12 cellular contexts compared by ENCODE assay signal in genomic region chr3:41418961-41419691, GRCh38.
A peak's percentile ranks its signal among the peaks of the same experiment; 100 is the strongest.
DNase-seq lines count a peak whose midpoint lies in the region; ATAC-seq, FAIRE-seq and TF ChIP-seq lines count a peak whose summit lies in the region.
"Had no signal": no experiment of that assay in that cellular context is flagged by ENCODE, and none has a peak within 500 bp of the region (broad histone marks: within the 10 kb centered on the region; RNA-seq: fewer than 3 reads in every experiment).

No MANE protein-coding gene starts in this region.

- no peaks in the 10 kb centered on the region for H4K20me1 ChIP-seq in endothelial cell of umbilical vein (replicated peaks; ENCODE audit: control insufficient read depth, extremely low read depth, insufficient read depth, low read length)

- H3K79me2 ChIP-seq in endothelial cell of umbilical vein (ENCODE audit: control insufficient read depth, insufficient read depth, low read length) = no peaks in the 10 kb centered on the region

- POLR2A ChIA-PET in MCF 10A (lab: Yijun Ruan, JAX) (interaction anchor here (0.7 kb wide), 1 partner anchor 1780 kb away, joined by 3 read pairs; no protein-coding TSS in a partner anchor), endothelial cell of umbilical vein (lab: Charles Lee) (no interaction called here)

- CTCF ChIA-PET in MCF 10A (lab: Yijun Ruan, JAX) = interaction anchor here (0.6 kb wide), 1 partner anchor 174 kb away, joined by 5 read pairs; no protein-coding TSS in a partner anchor
- CTCF ChIA-PET in endothelial cell of umbilical vein (lab: Charles Lee) = no interaction called here

- dilution Hi-C loops in endothelial cell of umbilical vein (cut with MboI; ENCODE audit: extremely low pct_ligation_motif_present, low sequenced_read_pairs) = no loop called here

- no peak overlapping the region for H3K4me2 ChIP-seq in endothelial cell of umbilical vein (ENCODE audit: insufficient read depth, low read length)

- peak; percentile 98 for ATAC-seq in stimulated activated naive CD8-positive, alpha-beta T cell treated with anti-CD3 and anti-CD28 coated beads, Interleukin-15, Interleukin-2, amounts not matched to agents 100 U/mL and 50 U/mL, for 24 hours
- ATAC-seq in omental fat pad (ENCODE audit: low FRiP score) (no peak), body of pancreas (no peak)

- no peak overlapping the region for H3K4me3 Mint-ChIP-seq in MCF 10A (ENCODE audit: unreplicated experiment)
- H3K4me3 Mint-ChIP-seq: neural crest cell had no signal

- no peak for FAIRE-seq in endothelial cell of umbilical vein (lab: Jason Lieb, UNC)

- no peaks in the 10 kb centered on the region for H3K9me3 Mint-ChIP-seq in MCF 10A (ENCODE audit: unreplicated experiment)
- H3K9me3 Mint-ChIP-seq: neural crest cell had no signal

- H3K9me1 ChIP-seq in endothelial cell of umbilical vein (replicated peaks; ENCODE audit: control insufficient read depth, extremely low read depth, insufficient read depth, low read length) = no peaks in the 10 kb centered on the region

- no peak for TF ChIP-seq CTCF in MCF 10A (IDR thresholded peaks at IDR 0.05; ENCODE audit: unreplicated experiment)
- no peak for TF ChIP-seq CTCF in breast epithelium (IDR thresholded peaks at IDR 0.05)
- TF ChIP-seq CTCF in endothelial cell of umbilical vein (IDR thresholded peaks at IDR 0.05; ENCODE audit: extremely low read depth in 1 of 2, insufficient read depth in 1 of 2, low read depth in 1 of 2, low read length in 2 of 2) = no peak
- no peak for TF ChIP-seq CTCF in omental fat pad (IDR thresholded peaks at IDR 0.05)
- no peak for TF ChIP-seq CTCF in body of pancreas (IDR thresholded peaks at IDR 0.05)

- H3K4me1 Mint-ChIP-seq in MCF 10A (ENCODE audit: insufficient read depth, unreplicated experiment) = peaks cover 9% of the 10 kb centered on the region

- no peaks in the 10 kb centered on the region for H3K27me3 Mint-ChIP-seq in MCF 10A (ENCODE audit: insufficient read depth, unreplicated experiment)

- H3K27me3 ChIP-seq in breast epithelium (no peaks in the 10 kb centered on the region), SJCRH30 (no peaks in the 10 kb centered on the region), endothelial cell of umbilical vein (ENCODE audit: control insufficient read depth in 2 of 2, insufficient read depth in 2 of 2, low read length in 2 of 2) (no peaks in the 10 kb centered on the region), body of pancreas (no peaks in the 10 kb centered on the region)

- intact Hi-C loops in MCF 10A (cut with micrococcal nuclease) (no loop called here), breast epithelium (cut with DNase I; ENCODE audit: low total_unique reads) (no loop called here), endothelial cell of umbilical vein (cut with micrococcal nuclease) (no loop called here), body of pancreas (cut with DNase I) (no loop called here)

- H3K9me3 ChIP-seq in breast epithelium = no peaks in the 10 kb centered on the region
- no peaks in the 10 kb centered on the region for H3K9me3 ChIP-seq in SJCRH30 (replicated peaks)
- no peaks in the 10 kb centered on the region for H3K9me3 ChIP-seq in endothelial cell of umbilical vein (replicated peaks; ENCODE audit: control insufficient read depth, insufficient read depth, low read length)
- H3K9me3 ChIP-seq in body of pancreas = no peaks in the 10 kb centered on the region
- H3K9me3 ChIP-seq: thoracic aorta had no signal

- BruUV-seq in MCF 10A (replicated peaks; lab: Mats Ljungman, UMichigan) = no TSS peak
- no TSS peak for BruUV-seq in endothelial cell of umbilical vein (replicated peaks; lab: Mats Ljungman, UMichigan)

- H3K27ac Mint-ChIP-seq in MCF 10A (ENCODE audit: low read depth, unreplicated experiment) = no peak overlapping the region

- H3K4me3 ChIP-seq in breast epithelium (no peak overlapping the region), SJCRH30 (no peak overlapping the region), endothelial cell of umbilical vein (replicated peaks in 1 of 3; ENCODE audit: insufficient read depth in 1 of 3, low read depth in 1 of 3, low read length in 3 of 3) (no peak overlapping the region), body of pancreas (no peak overlapping the region)
- H3K4me3 ChIP-seq: thoracic aorta had no signal

- H3K27ac ChIP-seq in breast epithelium (no peak overlapping the region), SJCRH30 (no peak overlapping the region), endothelial cell of umbilical vein (ENCODE audit: insufficient read depth, low read depth, low read length) (no peak overlapping the region), body of pancreas (no peak overlapping the region)
- H3K27ac ChIP-seq: epithelial cell of prostate, thoracic aorta had no signal

- H3K36me3 ChIP-seq in breast epithelium = no peaks in the 10 kb centered on the region
- H3K36me3 ChIP-seq in SJCRH30 = no peaks in the 10 kb centered on the region
- H3K36me3 ChIP-seq in endothelial cell of umbilical vein (ENCODE audit: control insufficient read depth in 2 of 2, extremely low read depth in 1 of 2, insufficient read depth in 2 of 2, low read length in 2 of 2) = no peaks in the 10 kb centered on the region
- no peaks in the 10 kb centered on the region for H3K36me3 ChIP-seq in body of pancreas (replicated peaks in 1 of 2; ENCODE audit: insufficient read depth in 1 of 2, low read depth in 2 of 2)
- H3K36me3 ChIP-seq: thoracic aorta had no signal

- H3K4me1 ChIP-seq in breast epithelium = no peaks in the 10 kb centered on the region
- no peaks in the 10 kb centered on the region for H3K4me1 ChIP-seq in SJCRH30
- H3K4me1 ChIP-seq in endothelial cell of umbilical vein (ENCODE audit: control insufficient read depth, extremely low read depth, insufficient read depth, low read length) = no peaks in the 10 kb centered on the region
- peaks cover 3% of the 10 kb centered on the region for H3K4me1 ChIP-seq in body of pancreas

- H3K36me3 Mint-ChIP-seq in MCF 10A (ENCODE audit: insufficient read depth, unreplicated experiment) = no peaks in the 10 kb centered on the region

- TF ChIP-seq POLR2A in breast epithelium (IDR thresholded peaks at IDR 0.05) (no peak), endothelial cell of umbilical vein (IDR thresholded peaks at IDR 0.05; ENCODE audit: low read depth, low read length) (no peak), body of pancreas (IDR thresholded peaks at IDR 0.05) (no peak)

- DNase-seq in MCF 10A (ENCODE audit: unreplicated experiment) = peak; percentile 65
- DNase-seq in breast epithelium (ENCODE audit: low spot score in 2 of 2) = no peak
- DNase-seq in SJCRH30 = peak; percentile 12 to 17
- DNase-seq in endothelial cell of umbilical vein (ENCODE audit: low read depth, low spot score) = no peak
- DNase-seq in stimulated activated naive CD8-positive, alpha-beta T cell treated with anti-CD3 and anti-CD28 coated beads, Interleukin-15, Interleukin-2, amounts not matched to agents 100 U/mL and 50 U/mL, for 24 hours = peak; percentile 46
- DNase-seq in omental fat pad (ENCODE audit: low spot score) = no peak
- no peak for DNase-seq in body of pancreas
- no peak for DNase-seq in NCI-H2171 (lab: John Stamatoyannopoulos, UW)
- DNase-seq: Karpas-422 had no signal

- 75 to 78% methylated on average over 7 of the region's 7 CpGs for WGBS in body of pancreas, 2 donors

- no peak overlapping the region for H2AFZ ChIP-seq in endothelial cell of umbilical vein (ENCODE audit: low read depth, low read length)

- no peak overlapping the region for H3K9ac ChIP-seq in endothelial cell of umbilical vein (replicated peaks; ENCODE audit: extremely low read depth, insufficient read depth, low read length)

TF ChIP-seq in endothelial cell of umbilical vein, 7 proteins besides CTCF, POLR2A, EP300 and RAD21:
- TF ChIP-seq FOS (IDR thresholded peaks at IDR 0.05; ENCODE audit: borderline replicate concordance, insufficient read depth, low read length) (peak; percentile 49), POLR2AphosphoS5 (IDR thresholded peaks at IDR 0.05; ENCODE audit: insufficient read depth, low read depth, low read length) (no peak), JUN (IDR thresholded peaks at IDR 0.05; ENCODE audit: borderline replicate concordance, insufficient read depth, insufficient read length, low read depth) (no peak)

Comparison
In these comparisons a context has a peak if more than half of its experiments do, and no peak if none do; other contexts are left out.
1. DNase-seq: peak in MCF 10A (single experiment), SJCRH30 (2 of 2) and stimulated activated naive CD8-positive, alpha-beta T cell treated with anti-CD3 and anti-CD28 coated beads, Interleukin-15, Interleukin-2, amounts not matched to agents 100 U/mL and 50 U/mL, for 24 hours (single experiment); none in breast epithelium (0 of 2), endothelial cell of umbilical vein (single experiment), omental fat pad (single experiment), body of pancreas (0 of 4) and NCI-H2171 (single experiment).